Comparison of ENCODE assay signal across 11 cellular contexts in genomic region chr9:119802621-119803020, GRCh38.
DNase-seq lines count a peak whose midpoint lies in the region; ATAC-seq and TF ChIP-seq lines count a peak whose summit lies in the region.
"Had no signal": no experiment of that assay in that cellular context is flagged by ENCODE, and none has a peak within 500 bp of the region (broad histone marks: within the 10 kb centered on the region; RNA-seq: fewer than 3 reads in every experiment).

No MANE protein-coding gene starts in this region.

- intact Hi-C loops in naive thymus-derived CD4-positive, alpha-beta T cell (cut with micrococcal nuclease): no loop called here

- CTCF ChIA-PET in naive thymus-derived CD4-positive, alpha-beta T cell (lab: Charles Lee): no interaction called here

- H3K9me3 ChIP-seq in lung (ENCODE audit: control insufficient read depth in 2 of 2, insufficient read depth in 1 of 2, low read length in 1 of 2) (no peaks in the 10 kb centered on the region), upper lobe of left lung (no peaks in the 10 kb centered on the region)
- no peaks in the 10 kb centered on the region for H3K9me3 ChIP-seq in naive thymus-derived CD4-positive, alpha-beta T cell (ENCODE audit: control insufficient read depth in 2 of 3, low read length in 3 of 3)
- H3K9me3 ChIP-seq: tibial nerve had no signal

- H3K27ac Mint-ChIP-seq in naive thymus-derived CD4-positive, alpha-beta T cell: no peak overlapping the region
- H3K27ac Mint-ChIP-seq: activated CD4-positive, alpha-beta memory T cell treated with anti-CD3 and anti-CD28 coated beads, Interleukin-2, amount 10 ng/mL, durations not matched to agents 7 days and 5 days had no signal

- TF ChIP-seq EP300 in upper lobe of left lung (IDR thresholded peaks at IDR 0.05): peak in 1 of 4 donors; percentile 27

- H3K36me3 ChIP-seq in lung (ENCODE audit: control insufficient read depth in 2 of 2, insufficient read depth in 2 of 2, low read length in 2 of 2) (no peaks in the 10 kb centered on the region), upper lobe of left lung (no peaks in the 10 kb centered on the region)
- no peaks in the 10 kb centered on the region for H3K36me3 ChIP-seq in naive thymus-derived CD4-positive, alpha-beta T cell (ENCODE audit: control insufficient read depth in 2 of 3, insufficient read depth in 3 of 3, low read length in 3 of 3)
- H3K36me3 ChIP-seq: tibial nerve had no signal

- H3K27me3 ChIP-seq in lung (ENCODE audit: control insufficient read depth, insufficient read depth) (no peaks in the 10 kb centered on the region), upper lobe of left lung (no peaks in the 10 kb centered on the region)
- H3K27me3 ChIP-seq in naive thymus-derived CD4-positive, alpha-beta T cell (ENCODE audit: control insufficient read depth in 2 of 2, insufficient read depth in 2 of 2, low read length in 2 of 2): no peaks in the 10 kb centered on the region
- H3K27me3 ChIP-seq: tibial nerve had no signal

- H3K36me3 Mint-ChIP-seq in naive thymus-derived CD4-positive, alpha-beta T cell: no peaks in the 10 kb centered on the region

- DNase-seq in NCI-H748 (lab: John Stamatoyannopoulos, UW; ENCODE audit: unreplicated experiment) (peak; percentile 15), NCI-H748 treated with DMSO at 0.1 percent for 48 hours (lab: John Stamatoyannopoulos, UW) (no peak), dedifferentiated amniotic fluid mesenchymal stem cell (ENCODE audit: extremely low spot score) (peak; percentile 72), lung (ENCODE audit: low spot score) (no peak), upper lobe of left lung (peak; percentile 42 to 83), GM19238 (ENCODE audit: insufficient read length, low spot score) (no peak), NCI-H2107 (lab: John Stamatoyannopoulos, UW) (no peak)
- DNase-seq in naive thymus-derived CD4-positive, alpha-beta T cell: no peak
- DNase-seq: activated CD4-positive, alpha-beta memory T cell treated with anti-CD3 and anti-CD28 coated beads, Interleukin-2, amount 10 ng/mL, durations not matched to agents 7 days and 5 days; central memory CD4-positive, alpha-beta T cell had no signal

- TF ChIP-seq POLR2A in upper lobe of left lung (IDR thresholded peaks at IDR 0.05): no peak

- TF ChIP-seq CTCF in lung (IDR thresholded peaks at IDR 0.05; ENCODE audit: control extremely low read depth, extremely low read depth): no peak
- TF ChIP-seq CTCF in upper lobe of left lung (IDR thresholded peaks at IDR 0.05): no peak

- H3K27ac ChIP-seq in lung (ENCODE audit: low read depth in 1 of 2, low read length in 1 of 2) (no peak overlapping the region), upper lobe of left lung (peak overlapping the region in 2 of 4 donors; percentile 5 to 23)
- H3K27ac ChIP-seq in naive thymus-derived CD4-positive, alpha-beta T cell (ENCODE audit: low read depth, low read length): no peak overlapping the region
- H3K27ac ChIP-seq: tibial nerve had no signal

- POLR2A ChIA-PET in naive thymus-derived CD4-positive, alpha-beta T cell (lab: Charles Lee): no interaction called here

- WGBS in lung, 2 donors: 27 to 39% methylated on average over 6 of the region's 6 CpGs
- WGBS in upper lobe of left lung, 2 donors: 20 to 31% methylated on average over 4 to 6 of the region's 6 CpGs

- no peaks in the 10 kb centered on the region for H3K4me1 ChIP-seq in lung (ENCODE audit: control insufficient read depth in 2 of 2, insufficient read depth in 2 of 2, low read length in 2 of 2)
- H3K4me1 ChIP-seq in upper lobe of left lung: peaks cover 0 to 6% (median 4%) of the 10 kb centered on the region in 4 donors
- no peaks in the 10 kb centered on the region for H3K4me1 ChIP-seq in naive thymus-derived CD4-positive, alpha-beta T cell (ENCODE audit: control insufficient read depth in 2 of 2, insufficient read depth in 2 of 2, low read length in 2 of 2)
- H3K4me1 ChIP-seq: tibial nerve had no signal

- peaks cover 0 to 6% (median 0%) of the 10 kb centered on the region in 11 donors for H3K9me3 Mint-ChIP-seq in naive thymus-derived CD4-positive, alpha-beta T cell
- H3K9me3 Mint-ChIP-seq: activated CD4-positive, alpha-beta memory T cell treated with anti-CD3 and anti-CD28 coated beads, Interleukin-2, amount 10 ng/mL, durations not matched to agents 7 days and 5 days had no signal

- H3K4me1 Mint-ChIP-seq in naive thymus-derived CD4-positive, alpha-beta T cell: no peaks in the 10 kb centered on the region
- H3K4me1 Mint-ChIP-seq: activated CD4-positive, alpha-beta memory T cell treated with anti-CD3 and anti-CD28 coated beads, Interleukin-2, amount 10 ng/mL, durations not matched to agents 7 days and 5 days had no signal

- no peak overlapping the region for H3K4me3 Mint-ChIP-seq in naive thymus-derived CD4-positive, alpha-beta T cell
- H3K4me3 Mint-ChIP-seq: activated CD4-positive, alpha-beta memory T cell treated with anti-CD3 and anti-CD28 coated beads, Interleukin-2, amount 10 ng/mL, durations not matched to agents 7 days and 5 days had no signal

- no peak overlapping the region for H3K4me3 ChIP-seq in lung
- H3K4me3 ChIP-seq in upper lobe of left lung: no peak overlapping the region
- no peak overlapping the region for H3K4me3 ChIP-seq in naive thymus-derived CD4-positive, alpha-beta T cell (ENCODE audit: low read length)
- H3K4me3 ChIP-seq: tibial nerve had no signal

- ATAC-seq in lung (ENCODE audit: insufficient read depth, low FRiP score) (peak; percentile 43), upper lobe of left lung (ENCODE audit: low FRiP score in 2 of 2) (peak; percentile 54 to 57)
- ATAC-seq in naive thymus-derived CD4-positive, alpha-beta T cell: no peak

- H3K27me3 Mint-ChIP-seq in naive thymus-derived CD4-positive, alpha-beta T cell: peaks cover 0 to 5% (median 0%) of the 10 kb centered on the region in 5 donors
- H3K27me3 Mint-ChIP-seq: activated CD4-positive, alpha-beta memory T cell treated with anti-CD3 and anti-CD28 coated beads, Interleukin-2, amount 10 ng/mL, durations not matched to agents 7 days and 5 days had no signal

Comparison
In these comparisons a context has a peak if more than half of its experiments do, and no peak if none do; other contexts are left out.
1. DNase-seq: peak in NCI-H748 (single experiment), dedifferentiated amniotic fluid mesenchymal stem cell (single experiment) and upper lobe of left lung (2 of 2); none in NCI-H748 treated with DMSO at 0.1 percent for 48 hours (single experiment), lung (single experiment), naive thymus-derived CD4-positive, alpha-beta T cell (0 of 9), GM19238 (single experiment) and NCI-H2107 (single experiment).